Comparison of ENCODE assay signal across 28 cellular contexts in genomic region chr5:84306617-84307016, GRCh38.
"Had no signal": no experiment of that assay in that cellular context is flagged by ENCODE, and none has a peak within 500 bp of the region (broad histone marks: within the 10 kb centered on the region; RNA-seq: fewer than 3 reads in every experiment).

No MANE protein-coding gene starts in this region.

- H3K4me3 Mint-ChIP-seq: naive B cell; nephron; stimulated activated effector memory CD8-positive, alpha-beta T cell treated with anti-CD3 and anti-CD28 coated beads, Interleukin-12 subunit alpha, Interleukin-12 subunit beta, amount 100 ng/mL, for 72 hours had no signal

- H2AFZ ChIP-seq: parathyroid adenoma had no signal

- H3K9me3 Mint-ChIP-seq: nephron had no signal

- H3K9ac ChIP-seq: parathyroid adenoma had no signal

- H3K27me3 Mint-ChIP-seq: naive B cell had no signal

- H3K36me3 Mint-ChIP-seq: naive B cell; stimulated activated effector memory CD8-positive, alpha-beta T cell treated with anti-CD3 and anti-CD28 coated beads, Interleukin-12 subunit alpha, Interleukin-12 subunit beta, amount 100 ng/mL, for 72 hours had no signal

- ATAC-seq: gastrocnemius medialis; heart right ventricle; left cardiac atrium; right lobe of liver; stimulated activated effector memory CD8-positive, alpha-beta T cell treated with anti-CD3 and anti-CD28 coated beads, Interleukin-12 subunit alpha, Interleukin-12 subunit beta, amount 100 ng/mL, for 72 hours; stimulated activated naive CD8-positive, alpha-beta T cell treated with anti-CD3 and anti-CD28 coated beads, Interleukin-15, Interleukin-2, amounts not matched to agents 100 U/mL and 50 U/mL, for 24 hours; upper lobe of right lung had no signal

- H3K4me1 ChIP-seq: esophagus muscularis mucosa, gastrocnemius medialis, left ventricle myocardium inferior, parathyroid adenoma, prostate gland, suprapubic skin, upper lobe of right lung, vagina had no signal

- H3K9me3 ChIP-seq: esophagus muscularis mucosa, gastrocnemius medialis, heart right ventricle, left ventricle myocardium inferior, prostate gland, right lobe of liver, suprapubic skin, thyroid gland, upper lobe of right lung, vagina had no signal

- H3K4me3 ChIP-seq: esophagus muscularis mucosa, gastrocnemius medialis, heart right ventricle, left ventricle myocardium inferior, lung, prostate gland, right lobe of liver, suprapubic skin, thyroid gland, upper lobe of right lung, vagina had no signal

- H3K36me3 ChIP-seq: esophagus muscularis mucosa, gastrocnemius medialis, heart right ventricle, left ventricle myocardium inferior, prostate gland, right lobe of liver, suprapubic skin, thyroid gland, upper lobe of right lung, vagina had no signal

- H3K27ac Mint-ChIP-seq: naive B cell; nephron; stimulated activated effector memory CD8-positive, alpha-beta T cell treated with anti-CD3 and anti-CD28 coated beads, Interleukin-12 subunit alpha, Interleukin-12 subunit beta, amount 100 ng/mL, for 72 hours had no signal

- H3K4me1 Mint-ChIP-seq: naive B cell; stimulated activated effector memory CD8-positive, alpha-beta T cell treated with anti-CD3 and anti-CD28 coated beads, Interleukin-12 subunit alpha, Interleukin-12 subunit beta, amount 100 ng/mL, for 72 hours had no signal

- H3K27me3 ChIP-seq: esophagus muscularis mucosa, gastrocnemius medialis, heart right ventricle, right lobe of liver, suprapubic skin, thyroid gland, upper lobe of right lung, vagina had no signal

- H3K27ac ChIP-seq: epithelial cell of prostate, esophagus muscularis mucosa, gastrocnemius medialis, heart right ventricle, left ventricle myocardium inferior, parathyroid adenoma, prostate gland, right lobe of liver, suprapubic skin, thyroid gland, upper lobe of right lung, vagina had no signal

- DNase-seq: cortex of kidney; effector memory CD4-positive, alpha-beta T cell; gastrocnemius medialis; heart right ventricle; hypothalamus; kidney; left cardiac atrium; left ventricle myocardium inferior; mesendoderm; naive B cell; occipital lobe; retina; right lobe of liver; stimulated activated CD4-positive, alpha-beta T cell treated with anti-CD3 and anti-CD28 coated beads, Interleukin-4, amount 100 ng/mL, for 1 hour; stimulated activated CD8-positive, alpha-beta memory T cell treated with anti-CD3 and anti-CD28 coated beads, Interleukin-4, amount 100 ng/mL, for 48 hours; stimulated activated naive CD8-positive, alpha-beta T cell treated with anti-CD3 and anti-CD28 coated beads, Interleukin-15, Interleukin-2, amounts not matched to agents 100 U/mL and 50 U/mL, for 24 hours; thyroid gland; upper lobe of right lung had no signal

- FAIRE-seq: endometrium, kidney had no signal

- H3K79me2 ChIP-seq: parathyroid adenoma had no signal
